1 cellular context compared by ENCODE assay signal in the genomic region with DNA sequence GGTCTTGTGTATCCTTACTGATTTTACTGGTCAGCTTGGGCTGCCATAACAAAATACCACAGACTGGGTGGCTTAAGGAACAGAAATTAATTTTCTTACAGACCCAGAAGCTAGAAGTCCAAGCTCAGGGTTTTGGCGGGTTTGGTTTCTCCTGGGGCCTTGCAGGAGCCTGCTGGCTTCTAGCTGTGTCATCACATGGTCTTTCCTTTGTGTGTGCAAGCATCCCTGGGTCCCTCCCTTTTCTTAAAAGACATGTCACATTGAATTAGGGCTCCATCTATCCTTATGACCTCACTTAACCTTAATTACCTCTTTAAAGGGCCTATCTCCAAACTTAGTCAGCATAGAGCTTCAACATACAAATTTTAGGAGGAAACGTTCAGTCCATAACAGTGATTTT.
TF ChIP-seq lines count a peak whose summit lies in the region.

No MANE protein-coding gene starts in this region.

TF ChIP-seq in HepG2, 621 proteins besides CTCF, POLR2A, EP300 and RAD21:
- TF ChIP-seq CHCHD3 (CRISPR knock-in tag; IDR thresholded peaks at IDR 0.05) (no peak), ZMYM4 (CRISPR knock-in tag; IDR thresholded peaks at IDR 0.05) (no peak), SMC3 (IDR thresholded peaks at IDR 0.05; ENCODE audit: low read length) (no peak), JUNB (CRISPR knock-in tag; IDR thresholded peaks at IDR 0.05; ENCODE audit: borderline replicate concordance) (no peak), NFKBIZ (CRISPR knock-in tag; IDR thresholded peaks at IDR 0.05) (no peak), ZNF17 (CRISPR knock-in tag; IDR thresholded peaks at IDR 0.05) (no peak), ATAD3A (CRISPR knock-in tag; IDR thresholded peaks at IDR 0.05) (no peak), MAFG (CRISPR knock-in tag; IDR thresholded peaks at IDR 0.05) (no peak), PAX8 (CRISPR knock-in tag; IDR thresholded peaks at IDR 0.05; ENCODE audit: borderline replicate concordance) (no peak), CHD4 (IDR thresholded peaks at IDR 0.05; ENCODE audit: borderline replicate concordance, low read length) (no peak), ZFP36 (IDR thresholded peaks at IDR 0.05; ENCODE audit: borderline replicate concordance, low read depth, low read length, partially characterized antibody) (no peak), EHMT2 (IDR thresholded peaks at IDR 0.05; ENCODE audit: borderline replicate concordance, low read depth, low read length) (no peak)
